28 cellular contexts compared by ENCODE assay signal in the genomic region with DNA sequence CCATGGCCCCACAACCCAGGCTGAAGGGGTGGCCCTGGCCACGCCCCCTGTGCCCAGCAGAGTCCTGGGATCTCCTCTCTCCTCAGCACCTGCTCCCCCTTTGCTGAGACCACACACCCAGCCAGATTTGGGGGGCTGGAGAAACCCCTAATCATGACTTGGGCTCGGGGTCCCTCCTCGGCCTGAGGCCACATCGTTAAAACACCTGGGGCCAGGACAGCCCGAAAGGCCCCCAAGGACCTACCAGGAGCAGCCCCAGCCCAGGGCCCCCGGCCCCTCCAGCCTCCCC.
"Had no signal": no experiment of that assay in that cellular context is flagged by ENCODE, and none has a peak within 500 bp of the region (broad histone marks: within the 10 kb centered on the region; RNA-seq: fewer than 3 reads in every experiment).

No MANE protein-coding gene starts in this region.

- ATAC-seq: effector memory CD8-positive, alpha-beta T cell; heart left ventricle had no signal

- DNase-seq: activated CD4-positive, alpha-beta T cell treated with anti-CD3 and anti-CD28 coated beads for 4 hours; activated CD4-positive, alpha-beta T cell treated with anti-CD3 and anti-CD28 coated beads, Interleukin-2, amount 50 U/mL, for 4 hours; activated naive CD4-positive, alpha-beta T cell; activated T-cell treated with anti-CD3 and anti-CD28 coated beads for 4 hours; activated T-cell treated with anti-CD3 and anti-CD28 coated beads, Interleukin-2, amount 50 U/mL, for 72 hours; adrenal gland; cortex of kidney; effector memory CD8-positive, alpha-beta T cell; foreskin fibroblast; hypothalamus; kidney glomerular epithelial cell; mammary epithelial cell; naive B cell; stimulated activated CD4-positive, alpha-beta T cell treated with anti-CD3 and anti-CD28 coated beads, Interleukin-1b, Interleukin-23, amount 100 ng/mL, for 48 hours; stimulated activated CD4-positive, alpha-beta T cell treated with anti-CD3 and anti-CD28 coated beads, Interleukin-4, amount 100 ng/mL, for 4 hours; stimulated activated CD8-positive, alpha-beta memory T cell treated with anti-CD3 and anti-CD28 coated beads, Interleukin-4, amount 100 ng/mL, for 48 hours; stimulated activated naive CD8-positive, alpha-beta T cell treated with anti-CD3 and anti-CD28 coated beads, Interleukin-15, amount 100 ng/mL, for 72 hours; substantia nigra; SW 1271; T-helper 9 cell had no signal

- H3K36me3 ChIP-seq: adrenal gland, ascending aorta, cardiac muscle cell, heart left ventricle, left lung, ovary, vagina had no signal

- H3K27me3 ChIP-seq: ascending aorta, cardiac muscle cell, ovary, vagina had no signal

- H3K9me3 ChIP-seq: adrenal gland, ascending aorta, heart left ventricle, left lung, ovary, vagina had no signal

- H3K27ac ChIP-seq: adrenal gland, ascending aorta, cardiac muscle cell, heart left ventricle, left lung, ovary, vagina, VCaP had no signal

- H3K4me2 ChIP-seq: smooth muscle cell had no signal

- H3K4me1 ChIP-seq: adrenal gland, ascending aorta, heart left ventricle, left lung, vagina had no signal

- H3K4me3 ChIP-seq: adrenal gland, ascending aorta, cardiac muscle cell, heart left ventricle, left lung, ovary, smooth muscle cell, vagina had no signal
